ENCODE assay signal across 24 cellular contexts in the genomic region with DNA sequence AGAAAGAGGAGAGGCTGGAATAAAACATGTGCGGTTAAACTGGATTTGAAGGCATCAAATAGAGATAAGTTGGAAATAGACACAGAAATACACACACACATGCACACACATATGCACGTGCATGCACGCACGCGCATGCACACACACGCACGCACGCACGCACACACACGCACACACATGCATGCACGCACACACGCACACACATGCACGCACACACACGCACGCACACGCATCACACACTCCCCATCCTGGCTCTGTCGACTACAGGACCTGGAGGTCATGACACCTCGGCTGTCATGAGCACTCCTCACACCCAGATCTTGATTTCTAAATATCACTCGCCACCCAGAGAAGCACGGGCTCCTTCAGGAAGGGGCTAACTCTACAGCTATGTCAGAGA. TPM values are rescaled to one million over a fixed set of nuclear protein-coding genes. Genes with fewer than 3 reads are reported as not detected.
DNase-seq lines count a peak whose midpoint lies in the region; ATAC-seq, FAIRE-seq and TF ChIP-seq lines count a peak whose summit lies in the region.
"Had no signal": no experiment of that assay in that cellular context is flagged by ENCODE, and none has a peak within 500 bp of the region (broad histone marks: within the 10 kb centered on the region; RNA-seq: fewer than 3 reads in every experiment).

No MANE protein-coding gene starts in this region.

- TF ChIP-seq CTCF in GM12878 (IDR thresholded peaks at IDR 0.05 in 2 of 3, conservative IDR thresholded peaks at IDR 0.05 in 1 of 3; ENCODE audit: control insufficient read depth in 2 of 3, extremely low read depth in 1 of 3, insufficient read depth in 1 of 3, low read depth in 3 of 3, low read length in 3 of 3) (no peak), kidney (IDR thresholded peaks at IDR 0.05; ENCODE audit: borderline replicate concordance, extremely low read depth, insufficient read depth) (no peak)

- WGBS in GM12878 (ENCODE audit: insufficient coverage, insufficient replicate concordance, low lambda C conversion rate, missing lambda C conversion rate) = 71% methylated on average over 20 of the region's 20 CpGs

- RAD21 ChIA-PET in GM12878 (lab: Charles Lee; ENCODE audit: unreplicated experiment) = no interaction called here

- no peaks in the 10 kb centered on the region for H3K36me3 ChIP-seq in BLaER1
- no peaks in the 10 kb centered on the region for H3K36me3 ChIP-seq in GM12878 (ENCODE audit: control insufficient read depth in 2 of 2, insufficient read depth in 2 of 2, low read length in 1 of 2)
- no peaks in the 10 kb centered on the region for H3K36me3 ChIP-seq in kidney (ENCODE audit: control insufficient read depth in 1 of 2, insufficient read depth in 2 of 2, low read length in 2 of 2)

- no peak for DNase-seq in GM12878 (ENCODE audit: low read depth, low spot score)
- peak; percentile 16 for DNase-seq in kidney
- peak; percentile 4 for DNase-seq in posterior vena cava (ENCODE audit: low spot score)
- DNase-seq in inferior parietal cortex (ENCODE audit: extremely low spot score) = no peak
- no peak for DNase-seq in stimulated activated CD4-positive, alpha-beta T cell treated with anti-CD3 and anti-CD28 coated beads, Interleukin-4, amount 100 ng/mL, for 24 hours
- DNase-seq: 8988T; ACHN; AML-193; BE2C; Caco-2; CD4-positive, CD25-positive, alpha-beta regulatory T cell; CD8-positive, alpha-beta T cell; DMS153; DND-41; GM23248; H7; HCEC 1CT had no signal

- H3K9me3 ChIP-seq in BLaER1 (peaks cover 19% of the 10 kb centered on the region), GM12878 (replicated peaks; ENCODE audit: control insufficient read depth, insufficient read depth, low read length) (no peaks in the 10 kb centered on the region; the same call in 2 of the 3 replicates), kidney (ENCODE audit: control insufficient read depth in 1 of 2, low read length in 2 of 2) (peaks cover 0 to 6% of the 10 kb centered on the region in 2 donors)
- H3K9me3 ChIP-seq: BE2C, Caco-2 had no signal

- H3K27ac ChIP-seq in BLaER1 (no peak overlapping the region), GM12878 (ENCODE audit: control insufficient read depth, insufficient read depth) (no peak overlapping the region), kidney (ENCODE audit: low read depth in 2 of 2, low read length in 2 of 2) (no peak overlapping the region)
- H3K27ac ChIP-seq: A549, C4-2B, GM23248 had no signal

- H2AFZ ChIP-seq in GM12878 (ENCODE audit: control insufficient read depth, low read depth, low read length) = no peak overlapping the region
- H2AFZ ChIP-seq: GM23248 had no signal

- H4K20me1 ChIP-seq in BLaER1 = no peaks in the 10 kb centered on the region
- no peaks in the 10 kb centered on the region for H4K20me1 ChIP-seq in GM12878 (ENCODE audit: control insufficient read depth, insufficient read depth)

- H3K4me3 ChIP-seq in BLaER1 (no peak overlapping the region), GM12878 (no peak overlapping the region), kidney (ENCODE audit: low read length in 2 of 2) (no peak overlapping the region)
- H3K4me3 ChIP-seq: A549, GM23248 had no signal

- H3K9ac ChIP-seq in BLaER1 (no peak overlapping the region), GM12878 (ENCODE audit: control insufficient read depth, insufficient read depth, low read length) (no peak overlapping the region), kidney (ENCODE audit: low read length in 2 of 2) (no peak overlapping the region)
- H3K9ac ChIP-seq: GM23248 had no signal

- H3K4me2 ChIP-seq in BLaER1 (peak overlapping the region; percentile 68), GM12878 (ENCODE audit: control insufficient read depth, insufficient read depth) (no peak overlapping the region)
- H3K4me2 ChIP-seq: A549 had no signal

- in situ Hi-C loops in GM12878 (cut with MboI) = no loop called here

- intact Hi-C loops in GM12878 (cut with micrococcal nuclease; ENCODE audit: unreplicated experiment) (no loop called here), kidney (cut with DNase I) (no loop called here), posterior vena cava (cut with DNase I) (loop anchor here in 1 of 2 donors (5.0 to 10.0 kb wide), 2 partner anchors 1717 to 1971 kb away; no protein-coding TSS in a partner anchor)

- CTCF ChIA-PET in GM12878 (lab: Yijun Ruan, JAX) = no interaction called here

- FAIRE-seq in GM12878 (lab: Jason Lieb, UNC) = no peak
- no peak for FAIRE-seq in kidney (lab: Jason Lieb, UNC)
- FAIRE-seq: A549, G401.6, GM18507, H1 had no signal

- ATAC-seq in GM12878 = no peak
- ATAC-seq in GM21723 (IDR thresholded peaks at IDR 0.05; ENCODE audit: unreplicated experiment) = no peak
- ATAC-seq: A549; CD8-positive, alpha-beta T cell had no signal

- SMC1A ChIA-PET in GM12878 (lab: Charles Lee; ENCODE audit: uncharacterized antibody, unreplicated experiment) = no interaction called here

- H3K27me3 ChIP-seq in BLaER1 (no peaks in the 10 kb centered on the region), GM12878 (replicated peaks in 1 of 2; ENCODE audit: control insufficient read depth in 2 of 2, insufficient read depth in 2 of 2, low read length in 1 of 2) (no peaks in the 10 kb centered on the region)
- H3K27me3 ChIP-seq: BE2C had no signal

- no peak for TF ChIP-seq RAD21 in GM12878 (IDR thresholded peaks at IDR 0.05; ENCODE audit: insufficient read depth, low read depth, low read length)

- no peak for TF ChIP-seq EP300 in GM12878 (IDR thresholded peaks at IDR 0.05; ENCODE audit: borderline replicate concordance in 1 of 2, control insufficient read depth in 1 of 2, low read depth in 2 of 2, low read length in 2 of 2)

- H3K4me1 ChIP-seq in BLaER1 (peaks cover 51% of the 10 kb centered on the region), GM12878 (ENCODE audit: control insufficient read depth, insufficient read depth, low read length) (no peaks in the 10 kb centered on the region), kidney (ENCODE audit: control insufficient read depth in 1 of 2, insufficient read depth in 1 of 2, low read depth in 1 of 2, low read length in 2 of 2) (no peaks in the 10 kb centered on the region)
- H3K4me1 ChIP-seq: BE2C had no signal

- BruUV-seq in GM12878 (replicated peaks; lab: Mats Ljungman, UMichigan) = no TSS peak

- no peaks in the 10 kb centered on the region for H3K79me2 ChIP-seq in GM12878 (ENCODE audit: control insufficient read depth, insufficient read depth, low read length)

- POLR2A ChIA-PET in GM12878 (lab: Charles Lee) = no interaction called here

- TF ChIP-seq POLR2A in GM12878 (IDR thresholded peaks at IDR 0.05; ENCODE audit: low read depth, low read length) = no peak

TF ChIP-seq in GM12878, 131 proteins besides CTCF, POLR2A, EP300 and RAD21:
- TF ChIP-seq, protein P1, sequence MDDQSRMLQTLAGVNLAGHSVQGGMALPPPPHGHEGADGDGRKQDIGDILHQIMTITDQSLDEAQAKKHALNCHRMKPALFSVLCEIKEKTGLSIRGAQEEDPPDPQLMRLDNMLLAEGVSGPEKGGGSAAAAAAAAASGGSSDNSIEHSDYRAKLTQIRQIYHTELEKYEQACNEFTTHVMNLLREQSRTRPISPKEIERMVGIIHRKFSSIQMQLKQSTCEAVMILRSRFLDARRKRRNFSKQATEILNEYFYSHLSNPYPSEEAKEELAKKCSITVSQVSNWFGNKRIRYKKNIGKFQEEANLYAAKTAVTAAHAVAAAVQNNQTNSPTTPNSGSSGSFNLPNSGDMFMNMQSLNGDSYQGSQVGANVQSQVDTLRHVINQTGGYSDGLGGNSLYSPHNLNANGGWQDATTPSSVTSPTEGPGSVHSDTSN (IDR thresholded peaks at IDR 0.05; ENCODE audit: insufficient replicate concordance, low read depth, low read length) = peak; percentile 39
- TF ChIP-seq, protein P2, sequence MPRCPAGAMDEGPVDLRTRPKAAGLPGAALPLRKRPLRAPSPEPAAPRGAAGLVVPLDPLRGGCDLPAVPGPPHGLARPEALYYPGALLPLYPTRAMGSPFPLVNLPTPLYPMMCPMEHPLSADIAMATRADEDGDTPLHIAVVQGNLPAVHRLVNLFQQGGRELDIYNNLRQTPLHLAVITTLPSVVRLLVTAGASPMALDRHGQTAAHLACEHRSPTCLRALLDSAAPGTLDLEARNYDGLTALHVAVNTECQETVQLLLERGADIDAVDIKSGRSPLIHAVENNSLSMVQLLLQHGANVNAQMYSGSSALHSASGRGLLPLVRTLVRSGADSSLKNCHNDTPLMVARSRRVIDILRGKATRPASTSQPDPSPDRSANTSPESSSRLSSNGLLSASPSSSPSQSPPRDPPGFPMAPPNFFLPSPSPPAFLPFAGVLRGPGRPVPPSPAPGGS (IDR thresholded peaks at IDR 0.05; ENCODE audit: borderline replicate concordance, insufficient read depth, low read depth, low read length, poor library complexity, severe bottlenecking) = peak; percentile 98
- TF ChIP-seq ZBED1 (IDR thresholded peaks at IDR 0.05; ENCODE audit: borderline replicate concordance) = no peak
- peak; percentile 76; the same call in 1 of the 2 replicates for TF ChIP-seq TCF3 (IDR thresholded peaks at IDR 0.05; ENCODE audit: borderline replicate concordance, insufficient read depth, low read depth, low read length)

RNA-seq across cellular contexts. Expression of a gene that starts 51.8 kb away (rescaled TPM):
- 139 and 149 TPM in 2 replicates for total RNA-seq in GM12878 (2013; cell fraction: nucleolus; rRNA removed)
- 0.06 and 0.22 TPM in 2 replicates for total RNA-seq in GM12878 (2014; rRNA removed)
- total RNA-seq in GM12878 (2014; rRNA removed; fragmentation: Illumina TruSeq; extraction: Trizol) = 0.04 and 0.09 TPM in 2 replicates
- total RNA-seq in GM12878 (2021) = 0.41 and 0.43 TPM in 2 replicates
- 1.8 TPM for polyA plus RNA-seq in GM12878 (2011; ENCODE audit: low read depth)
- 1.4 and 2.9 TPM in 2 replicates for polyA plus RNA-seq in GM12878 (2011; rRNA removed)
- polyA plus RNA-seq in GM12878 (2011; cell fraction: cytosol; rRNA removed) = 1.4 and 1.5 TPM in 2 replicates
- polyA plus RNA-seq in GM12878 (2011; cell fraction: nucleus; rRNA removed) = 9.4 and 9.6 TPM in 2 replicates
- polyA plus RNA-seq in GM12878 (2012) = 2.9 and 4.5 TPM in 2 replicates
- polyA plus RNA-seq in GM12878 (2014; fragmentation: Illumina TruSeq; extraction: Trizol) = 0.07 TPM in 1 of 2 replicates, not detected in the other
- under 1 TPM in 1 of 2 experiments, not detected in 1; 0.04 TPM for polyA plus RNA-seq in GM12878 (2014; fragmentation: Nextera tagmentation; extraction: Ambion mirVana)
- polyA plus RNA-seq in GM12878 (2014; rRNA removed) = 0.08 and 0.11 TPM in 2 replicates
- under 1 TPM; 0.06 to 0.24 TPM for polyA plus RNA-seq in GM12878 (2016; fragmentation: Nextera tagmentation; extraction: Ambion mirVana)
- polyA minus RNA-seq in GM12878 (2011; rRNA and poly(A)+ RNA removed) = 2.0 and 3.5 TPM in 2 replicates
- polyA minus RNA-seq in GM12878 (2011; cell fraction: cytosol; rRNA and poly(A)+ RNA removed) = 0.52 and 0.80 TPM in 2 replicates
- polyA minus RNA-seq in GM12878 (2011; cell fraction: nucleus; rRNA and poly(A)+ RNA removed) = 1.8 and 6.6 TPM in 2 replicates
- total RNA-seq in kidney = 51.7 TPM
- 2.8 TPM for polyA plus RNA-seq in kidney (ENCODE audit: insufficient read depth, low read depth, low replicate concordance)
- total RNA-seq in posterior vena cava = 1 to 10 TPM; 1.3 to 1.7 TPM
- total RNA-seq: Caco-2; CD4-positive, CD25-positive, alpha-beta regulatory T cell; CD8-positive, alpha-beta T cell; GM23248 had no signal
- polyA plus RNA-seq: A549; CD4-positive, CD25-positive, alpha-beta regulatory T cell; GM23248 had no signal

Comparison
In these comparisons a context has a peak if more than half of its experiments do, and no peak if none do; other contexts are left out.
1. DNase-seq: peak in kidney (single experiment) and posterior vena cava (single experiment); none in GM12878 (single experiment), inferior parietal cortex (single experiment) and stimulated activated CD4-positive, alpha-beta T cell treated with anti-CD3 and anti-CD28 coated beads, Interleukin-4, amount 100 ng/mL, for 24 hours (single experiment).